Comparison of ENCODE assay signal across 7 cellular contexts in genomic region chr6:1607236-1607556, GRCh38. TPM values are rescaled to one million over a fixed set of nuclear protein-coding genes. Genes with fewer than 3 reads are reported as not detected.
DNase-seq lines count a peak whose midpoint lies in the region; ATAC-seq and TF ChIP-seq lines count a peak whose summit lies in the region.

No MANE protein-coding gene starts in this region.

- H3K27me3 Mint-ChIP-seq in neural progenitor cell (ENCODE audit: insufficient read depth, low read depth) = peaks cover 58% of the 10 kb centered on the region

- H3K36me3 ChIP-seq in ES-I3 (ENCODE audit: insufficient read depth, low read length) (no peaks in the 10 kb centered on the region), HUES64 (ENCODE audit: insufficient read depth, low read length) (no peaks in the 10 kb centered on the region), neural progenitor cell (no peaks in the 10 kb centered on the region), gastroesophageal sphincter (no peaks in the 10 kb centered on the region)

- H3K79me2 ChIP-seq in neural progenitor cell (ENCODE audit: low read depth) = no peaks in the 10 kb centered on the region

- peaks cover 4% of the 10 kb centered on the region for H3K36me3 Mint-ChIP-seq in neural progenitor cell

- H3K27me3 ChIP-seq in HUES64 (ENCODE audit: insufficient read depth, low read length) (peaks cover 98% of the 10 kb centered on the region), neural progenitor cell (peaks cover 100% of the 10 kb centered on the region), gastroesophageal sphincter (peaks cover 90% of the 10 kb centered on the region)

- H3F3A ChIP-seq in neural progenitor cell (ENCODE audit: low read depth) = peaks cover 33% of the 10 kb centered on the region

- H3K4me2 ChIP-seq in neural progenitor cell = peak overlapping the region; percentile 86

- H3K27ac Mint-ChIP-seq in neural progenitor cell = no peak overlapping the region

- no peak for TF ChIP-seq POLR2A in gastroesophageal sphincter (IDR thresholded peaks at IDR 0.05)

- H3K9me3 Mint-ChIP-seq in neural progenitor cell = peaks cover 7% of the 10 kb centered on the region

- H3K27ac ChIP-seq in HUES64 (ENCODE audit: low read depth, low read length) (no peak overlapping the region; the same call in 1 of the 2 replicates), coronary artery (peak overlapping the region; percentile 98 to 100), neural progenitor cell (no peak overlapping the region), gastroesophageal sphincter (no peak overlapping the region)

- peaks cover 41% of the 10 kb centered on the region for H4K20me1 ChIP-seq in neural progenitor cell (ENCODE audit: low read depth)

- H3K9me3 ChIP-seq in ES-I3 (ENCODE audit: control insufficient read depth, insufficient read depth, low read length) = no peaks in the 10 kb centered on the region
- no peaks in the 10 kb centered on the region for H3K9me3 ChIP-seq in HUES64 (ENCODE audit: insufficient read depth, low read depth, low read length)
- H3K9me3 ChIP-seq in neural progenitor cell (ENCODE audit: low read depth) = no peaks in the 10 kb centered on the region
- H3K9me3 ChIP-seq in gastroesophageal sphincter = no peaks in the 10 kb centered on the region

- peaks cover 58% of the 10 kb centered on the region for H3K4me1 Mint-ChIP-seq in neural progenitor cell

- no peak overlapping the region for H2AFZ ChIP-seq in neural progenitor cell (replicated peaks)

- H3K4me1 ChIP-seq in ES-I3 (ENCODE audit: insufficient read depth, low read length) (peaks cover 10% of the 10 kb centered on the region; the same call in 1 of the 2 replicates), HUES64 (ENCODE audit: insufficient read depth, low read length) (peaks cover 23% of the 10 kb centered on the region), neural progenitor cell (peaks cover 25% of the 10 kb centered on the region), gastroesophageal sphincter (peaks cover 0 to 68% (median 12%) of the 10 kb centered on the region in 3 donors)

- peak overlapping the region; percentile 79 for H3K4me3 Mint-ChIP-seq in neural progenitor cell

- TF ChIP-seq CTCF in coronary artery (IDR thresholded peaks at IDR 0.05) (no peak), neural progenitor cell (IDR thresholded peaks at IDR 0.05) (no peak), GM13977 (IDR thresholded peaks at IDR 0.05; ENCODE audit: extremely low read depth, insufficient read depth, missing control alignments) (no peak), gastroesophageal sphincter (IDR thresholded peaks at IDR 0.05) (no peak)

- H3K9ac ChIP-seq in ES-I3 (ENCODE audit: low read depth, low read length) = peak overlapping the region; percentile 37; the same call in 1 of the 2 replicates
- no peak overlapping the region for H3K9ac ChIP-seq in HUES64 (ENCODE audit: low read depth, low read length)
- H3K9ac ChIP-seq in neural progenitor cell = no peak overlapping the region

- in situ Hi-C loops in GM13977 (cut with MboI; ENCODE audit: low pct_unique_long_range_greater_than_20kb, low sequenced_read_pairs, unreplicated experiment) = loop anchor here (25.0 kb wide), 1 partner anchor 505 kb away; no protein-coding TSS in a partner anchor

- DNase-seq in coronary artery (ENCODE audit: low spot score) (no peak), neural progenitor cell (ENCODE audit: low spot score) (no peak), DMS79 treated with DMSO at 0.1 percent for 48 hours (lab: John Stamatoyannopoulos, UW) (no peak), GM13977 (ENCODE audit: low spot score) (no peak)

- ATAC-seq in gastroesophageal sphincter = no peak

- H3K4me3 ChIP-seq in HUES64 (ENCODE audit: low read length) (peak overlapping the region; percentile 43), coronary artery (peak overlapping the region; percentile 97), neural progenitor cell (peak overlapping the region; percentile 38), gastroesophageal sphincter (no peak overlapping the region)

- TF ChIP-seq EP300 in gastroesophageal sphincter (IDR thresholded peaks at IDR 0.05) = no peak

- under 1% methylated on average over 8 of the region's 8 CpGs for WGBS in HUES64
- 24 to 29% methylated on average over 4 to 8 of the region's 8 CpGs for WGBS in gastroesophageal sphincter (ENCODE audit: low coverage in 1 of 2), 2 donors

RNA-seq across cellular contexts. Expression of gene FOXC1, which starts 2.5 kb away (rescaled TPM):
- polyA plus RNA-seq in HUES64 (2013, experiment 1 of 2) = 2.2 TPM
- polyA plus RNA-seq in HUES64 (2013, experiment 2 of 2) = 3.5 TPM
- total RNA-seq in neural progenitor cell (ENCODE audit: low replicate concordance) (0.09 and 0.45 TPM in 2 replicates), gastroesophageal sphincter (10 to 100 TPM in 2 of 4 donors, 1 to 10 TPM in 2; 3.1 to 16.9 (median 7.2) TPM)

Comparison
In these comparisons a context has a peak if more than half of its experiments do, and no peak if none do; other contexts are left out.
1. H3K27ac ChIP-seq: peak in coronary artery (2 of 2); none in HUES64 (single experiment), neural progenitor cell (single experiment) and gastroesophageal sphincter (0 of 4).
2. H3K4me3 ChIP-seq: peak in HUES64 (single experiment), coronary artery (single experiment) and neural progenitor cell (single experiment); none in gastroesophageal sphincter (0 of 2).